1 cellular context compared by ENCODE assay signal in genomic region chr10:101507241-101507640, GRCh38.
TF ChIP-seq lines count a peak whose summit lies in the region.

No MANE protein-coding gene starts in this region.

TF ChIP-seq in HEK293, 187 proteins besides CTCF, POLR2A, EP300 and RAD21 (continued from another document and continues in another):
- TF ChIP-seq, protein P1, sequence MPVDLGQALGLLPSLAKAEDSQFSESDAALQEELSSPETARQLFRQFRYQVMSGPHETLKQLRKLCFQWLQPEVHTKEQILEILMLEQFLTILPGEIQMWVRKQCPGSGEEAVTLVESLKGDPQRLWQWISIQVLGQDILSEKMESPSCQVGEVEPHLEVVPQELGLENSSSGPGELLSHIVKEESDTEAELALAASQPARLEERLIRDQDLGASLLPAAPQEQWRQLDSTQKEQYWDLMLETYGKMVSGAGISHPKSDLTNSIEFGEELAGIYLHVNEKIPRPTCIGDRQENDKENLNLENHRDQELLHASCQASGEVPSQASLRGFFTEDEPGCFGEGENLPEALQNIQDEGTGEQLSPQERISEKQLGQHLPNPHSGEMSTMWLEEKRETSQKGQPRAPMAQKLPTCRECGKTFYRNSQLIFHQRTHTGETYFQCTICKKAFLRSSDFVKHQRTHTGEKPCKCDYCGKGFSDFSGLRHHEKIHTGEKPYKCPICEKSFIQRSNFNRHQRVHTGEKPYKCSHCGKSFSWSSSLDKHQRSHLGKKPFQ (tag by site-specific recombination; IDR thresholded peaks at IDR 0.05): no peak
- peak; percentile 77 for TF ChIP-seq WT1 (tag by site-specific recombination; IDR thresholded peaks at IDR 0.05)
- TF ChIP-seq ZNF16 (tag by site-specific recombination; IDR thresholded peaks at IDR 0.05; ENCODE audit: low read depth): no peak
- TF ChIP-seq ZNF776 (tag by site-specific recombination; IDR thresholded peaks at IDR 0.05; ENCODE audit: borderline replicate concordance): no peak
- TF ChIP-seq HIC1 (tag by site-specific recombination; IDR thresholded peaks at IDR 0.05): no peak
- no peak for TF ChIP-seq ZNF626 (tag by site-specific recombination; IDR thresholded peaks at IDR 0.05)
- TF ChIP-seq ZNF138 (tag by site-specific recombination; IDR thresholded peaks at IDR 0.05; ENCODE audit: borderline replicate concordance): no peak
- TF ChIP-seq ZNF629 (tag by site-specific recombination; IDR thresholded peaks at IDR 0.05): peak; percentile 22; the same call in 1 of the 2 replicates
- peak; percentile 39; the same call in 1 of the 2 replicates for TF ChIP-seq ZNF366 (tag by site-specific recombination; conservative IDR thresholded peaks at IDR 0.05)
- TF ChIP-seq ZNF501 (tag by site-specific recombination; IDR thresholded peaks at IDR 0.05): 0 out of 2 replicates have a peak, but pooled peaks have one; percentile 28
- no peak for TF ChIP-seq SCRT2 (tag by site-specific recombination; IDR thresholded peaks at IDR 0.05)
- TF ChIP-seq ZNF140 (tag by site-specific recombination; IDR thresholded peaks at IDR 0.05): no peak
- TF ChIP-seq ZNF404 (tag by site-specific recombination; IDR thresholded peaks at IDR 0.05): no peak
- TF ChIP-seq PRDM1 (tag by site-specific recombination; IDR thresholded peaks at IDR 0.05): no peak
- no peak for TF ChIP-seq ZNF580 (tag by site-specific recombination; IDR thresholded peaks at IDR 0.05)
- TF ChIP-seq ZSCAN5A (tag by site-specific recombination; IDR thresholded peaks at IDR 0.05): no peak
- no peak for TF ChIP-seq ZNF558 (tag by site-specific recombination; IDR thresholded peaks at IDR 0.05)
- no peak for TF ChIP-seq ZNF837 (tag by site-specific recombination; IDR thresholded peaks at IDR 0.05)
- no peak for TF ChIP-seq ZNF529 (tag by site-specific recombination; IDR thresholded peaks at IDR 0.05; ENCODE audit: insufficient replicate concordance)
- no peak for TF ChIP-seq ZNF121 (tag by site-specific recombination; IDR thresholded peaks at IDR 0.05)
- TF ChIP-seq ZBTB1 (tag by site-specific recombination; IDR thresholded peaks at IDR 0.05): no peak; the same call in 1 of the 2 replicates
- no peak for TF ChIP-seq ZNF48 (tag by site-specific recombination; IDR thresholded peaks at IDR 0.05)
- TF ChIP-seq, protein P2, sequence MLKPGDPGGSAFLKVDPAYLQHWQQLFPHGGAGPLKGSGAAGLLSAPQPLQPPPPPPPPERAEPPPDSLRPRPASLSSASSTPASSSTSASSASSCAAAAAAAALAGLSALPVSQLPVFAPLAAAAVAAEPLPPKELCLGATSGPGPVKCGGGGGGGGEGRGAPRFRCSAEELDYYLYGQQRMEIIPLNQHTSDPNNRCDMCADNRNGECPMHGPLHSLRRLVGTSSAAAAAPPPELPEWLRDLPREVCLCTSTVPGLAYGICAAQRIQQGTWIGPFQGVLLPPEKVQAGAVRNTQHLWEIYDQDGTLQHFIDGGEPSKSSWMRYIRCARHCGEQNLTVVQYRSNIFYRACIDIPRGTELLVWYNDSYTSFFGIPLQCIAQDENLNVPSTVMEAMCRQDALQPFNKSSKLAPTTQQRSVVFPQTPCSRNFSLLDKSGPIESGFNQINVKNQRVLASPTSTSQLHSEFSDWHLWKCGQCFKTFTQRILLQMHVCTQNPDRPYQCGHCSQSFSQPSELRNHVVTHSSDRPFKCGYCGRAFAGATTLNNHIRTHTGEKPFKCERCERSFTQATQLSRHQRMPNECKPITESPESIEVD (tag by site-specific recombination; IDR thresholded peaks at IDR 0.05): peak; percentile 97
- TF ChIP-seq ZNF596 (tag by site-specific recombination; IDR thresholded peaks at IDR 0.05): peak; percentile 52; the same call in 1 of the 2 replicates
- no peak for TF ChIP-seq ZNF398 (tag by site-specific recombination; IDR thresholded peaks at IDR 0.05)
- no peak for TF ChIP-seq BCL6B (tag by site-specific recombination; IDR thresholded peaks at IDR 0.05)
- no peak for TF ChIP-seq GLI4 (tag by site-specific recombination; IDR thresholded peaks at IDR 0.05)
- no peak for TF ChIP-seq ZNF274 (IDR thresholded peaks at IDR 0.05; ENCODE audit: low read length)
- no peak for TF ChIP-seq ZNF274 (tag by site-specific recombination; IDR thresholded peaks at IDR 0.05; ENCODE audit: borderline replicate concordance)
- no peak for TF ChIP-seq REPIN1 (tag by site-specific recombination; IDR thresholded peaks at IDR 0.05; ENCODE audit: low read depth)
- TF ChIP-seq ZFP69B (tag by site-specific recombination; IDR thresholded peaks at IDR 0.05): no peak
- TF ChIP-seq, protein P3, sequence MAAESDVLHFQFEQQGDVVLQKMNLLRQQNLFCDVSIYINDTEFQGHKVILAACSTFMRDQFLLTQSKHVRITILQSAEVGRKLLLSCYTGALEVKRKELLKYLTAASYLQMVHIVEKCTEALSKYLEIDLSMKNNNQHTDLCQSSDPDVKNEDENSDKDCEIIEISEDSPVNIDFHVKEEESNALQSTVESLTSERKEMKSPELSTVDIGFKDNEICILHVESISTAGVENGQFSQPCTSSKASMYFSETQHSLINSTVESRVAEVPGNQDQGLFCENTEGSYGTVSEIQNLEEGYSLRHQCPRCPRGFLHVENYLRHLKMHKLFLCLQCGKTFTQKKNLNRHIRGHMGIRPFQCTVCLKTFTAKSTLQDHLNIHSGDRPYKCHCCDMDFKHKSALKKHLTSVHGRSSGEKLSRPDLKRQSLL (tag by site-specific recombination; IDR thresholded peaks at IDR 0.05): no peak
- TF ChIP-seq ZNF155 (tag by site-specific recombination; IDR thresholded peaks at IDR 0.05): no peak
- peak; percentile 83; the same call in 1 of the 2 replicates for TF ChIP-seq ZNF843 (tag by site-specific recombination; IDR thresholded peaks at IDR 0.05)
- TF ChIP-seq, protein P4, sequence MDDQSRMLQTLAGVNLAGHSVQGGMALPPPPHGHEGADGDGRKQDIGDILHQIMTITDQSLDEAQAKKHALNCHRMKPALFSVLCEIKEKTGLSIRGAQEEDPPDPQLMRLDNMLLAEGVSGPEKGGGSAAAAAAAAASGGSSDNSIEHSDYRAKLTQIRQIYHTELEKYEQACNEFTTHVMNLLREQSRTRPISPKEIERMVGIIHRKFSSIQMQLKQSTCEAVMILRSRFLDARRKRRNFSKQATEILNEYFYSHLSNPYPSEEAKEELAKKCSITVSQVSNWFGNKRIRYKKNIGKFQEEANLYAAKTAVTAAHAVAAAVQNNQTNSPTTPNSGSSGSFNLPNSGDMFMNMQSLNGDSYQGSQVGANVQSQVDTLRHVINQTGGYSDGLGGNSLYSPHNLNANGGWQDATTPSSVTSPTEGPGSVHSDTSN (CRISPR knock-in tag; IDR thresholded peaks at IDR 0.05): no peak
- TF ChIP-seq ZNF302 (tag by site-specific recombination; IDR thresholded peaks at IDR 0.05; ENCODE audit: low read depth): no peak
- no peak for TF ChIP-seq ZNF26 (tag by site-specific recombination; IDR thresholded peaks at IDR 0.05)
- no peak for TF ChIP-seq ZNF214 (tag by site-specific recombination; IDR thresholded peaks at IDR 0.05; ENCODE audit: borderline replicate concordance)
- TF ChIP-seq KLF8 (tag by site-specific recombination; IDR thresholded peaks at IDR 0.05): no peak
- TF ChIP-seq FEZF1 (tag by site-specific recombination; IDR thresholded peaks at IDR 0.05): peak; percentile 96
- no peak for TF ChIP-seq ZNF341 (tag by site-specific recombination; IDR thresholded peaks at IDR 0.05; ENCODE audit: low read depth)
- no peak for TF ChIP-seq ZNF280C (tag by site-specific recombination; IDR thresholded peaks at IDR 0.05)
- no peak for TF ChIP-seq ZNF37A (tag by site-specific recombination; IDR thresholded peaks at IDR 0.05)
- TF ChIP-seq KLF1 (tag by site-specific recombination; IDR thresholded peaks at IDR 0.05): no peak
- TF ChIP-seq, protein P5, sequence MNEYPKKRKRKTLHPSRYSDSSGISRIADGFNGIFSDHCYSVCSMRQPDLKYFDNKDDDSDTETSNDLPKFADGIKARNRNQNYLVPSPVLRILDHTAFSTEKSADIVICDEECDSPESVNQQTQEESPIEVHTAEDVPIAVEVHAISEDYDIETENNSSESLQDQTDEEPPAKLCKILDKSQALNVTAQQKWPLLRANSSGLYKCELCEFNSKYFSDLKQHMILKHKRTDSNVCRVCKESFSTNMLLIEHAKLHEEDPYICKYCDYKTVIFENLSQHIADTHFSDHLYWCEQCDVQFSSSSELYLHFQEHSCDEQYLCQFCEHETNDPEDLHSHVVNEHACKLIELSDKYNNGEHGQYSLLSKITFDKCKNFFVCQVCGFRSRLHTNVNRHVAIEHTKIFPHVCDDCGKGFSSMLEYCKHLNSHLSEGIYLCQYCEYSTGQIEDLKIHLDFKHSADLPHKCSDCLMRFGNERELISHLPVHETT (tag by site-specific recombination; IDR thresholded peaks at IDR 0.05): no peak
- no peak for TF ChIP-seq HOXA7 (CRISPR knock-in tag; IDR thresholded peaks at IDR 0.05; ENCODE audit: borderline replicate concordance)
- TF ChIP-seq ZNF610 (tag by site-specific recombination; IDR thresholded peaks at IDR 0.05; ENCODE audit: borderline replicate concordance): peak; percentile 36; the same call in 1 of the 2 replicates
- no peak for TF ChIP-seq ZNF394 (tag by site-specific recombination; IDR thresholded peaks at IDR 0.05; ENCODE audit: borderline replicate concordance)
